In the genomic region with DNA sequence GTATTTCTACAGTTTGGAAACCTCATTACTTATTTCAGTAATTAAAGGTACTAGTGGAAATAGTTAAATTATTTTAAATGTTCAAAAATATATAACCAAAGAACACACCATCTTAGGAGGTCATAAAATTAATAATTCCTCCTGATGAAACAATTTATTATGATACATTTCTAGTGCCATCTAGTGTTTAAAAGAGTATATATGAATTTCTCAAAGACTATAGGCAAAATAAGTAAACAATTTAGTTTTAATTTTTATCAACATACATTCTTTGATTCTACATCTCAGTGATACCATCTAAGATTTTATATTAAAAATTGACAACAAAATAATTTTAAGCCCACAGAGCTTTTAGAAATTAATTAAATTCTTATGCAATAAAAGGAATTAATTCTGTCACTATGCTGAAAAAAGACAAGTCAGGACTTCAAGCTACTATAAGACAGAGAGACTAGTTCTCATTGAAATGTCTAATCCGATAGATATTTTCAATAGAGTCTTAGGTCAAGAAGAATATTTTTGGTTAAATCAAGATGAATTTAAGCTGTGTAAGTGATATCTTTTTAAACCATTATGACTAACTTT, we compare ENCODE assay signal across 11 cellular contexts.
DNase-seq lines count a peak whose midpoint lies in the region; ATAC-seq and TF ChIP-seq lines count a peak whose summit lies in the region.
"Had no signal": no experiment of that assay in that cellular context is flagged by ENCODE, and none has a peak within 500 bp of the region (broad histone marks: within the 10 kb centered on the region; RNA-seq: fewer than 3 reads in every experiment).

No MANE protein-coding gene starts in this region.

- no peaks in the 10 kb centered on the region for H3K27me3 Mint-ChIP-seq in brain
- H3K27me3 Mint-ChIP-seq: activated naive CD4-positive, alpha-beta T cell treated with anti-CD3 and anti-CD28 coated beads, Interleukin-2, amount 10 ng/mL, durations not matched to agents 7 days and 5 days; B cell had no signal

- no peaks in the 10 kb centered on the region for H3K9me3 Mint-ChIP-seq in brain
- no peaks in the 10 kb centered on the region for H3K9me3 Mint-ChIP-seq in activated naive CD4-positive, alpha-beta T cell treated with anti-CD3 and anti-CD28 coated beads, Interleukin-2, amount 50 U/mL, for 72 hours
- H3K9me3 Mint-ChIP-seq: activated naive CD4-positive, alpha-beta T cell treated with anti-CD3 and anti-CD28 coated beads, Interleukin-2, amount 10 ng/mL, durations not matched to agents 7 days and 5 days; T-helper 2 cell treated with Interferon-gamma antibody and Interleukin-4, amounts not matched to agents 5 μg/mL and 100 μg/mL, for 36 hours had no signal

- H3K27ac Mint-ChIP-seq in brain, result no peak overlapping the region
- no peak overlapping the region for H3K27ac Mint-ChIP-seq in activated naive CD4-positive, alpha-beta T cell treated with anti-CD3 and anti-CD28 coated beads, Interleukin-2, amount 50 U/mL, for 72 hours
- H3K27ac Mint-ChIP-seq: activated naive CD4-positive, alpha-beta T cell treated with anti-CD3 and anti-CD28 coated beads, Interleukin-2, amount 10 ng/mL, durations not matched to agents 7 days and 5 days; B cell; T-helper 2 cell treated with Interferon-gamma antibody and Interleukin-4, amounts not matched to agents 5 μg/mL and 100 μg/mL, for 36 hours had no signal

- no peaks in the 10 kb centered on the region for H3K27me3 ChIP-seq in SJCRH30

- H3K27ac ChIP-seq in SJCRH30, result no peak overlapping the region

- no peaks in the 10 kb centered on the region for H3K4me1 ChIP-seq in SJCRH30

- no peak overlapping the region for H3K4me3 ChIP-seq in SJCRH30

- H3K36me3 ChIP-seq in SJCRH30, result no peaks in the 10 kb centered on the region

- DNase-seq in NCI-H510A treated with DMSO at 0.1 percent for 48 hours (lab: John Stamatoyannopoulos, UW) (peak; percentile 28), NCI-H510A (lab: John Stamatoyannopoulos, UW) (no peak), NCI-H146 (lab: John Stamatoyannopoulos, UW) (peak; percentile 24), pons (ENCODE audit: low spot score) (peak; percentile 29), SJCRH30 (no peak)
- no peak for DNase-seq in activated CD4-positive, alpha-beta T cell treated with anti-CD3 and anti-CD28 coated beads, Interleukin-2, amount 50 U/mL, for 4 hours
- DNase-seq in activated naive CD4-positive, alpha-beta T cell treated with anti-CD3 and anti-CD28 coated beads, Interleukin-2, amount 50 U/mL, for 72 hours (ENCODE audit: low spot score in 2 of 2), result no peak
- DNase-seq: activated naive CD4-positive, alpha-beta T cell treated with anti-CD3 and anti-CD28 coated beads, Interleukin-2, amount 10 ng/mL, durations not matched to agents 7 days and 5 days had no signal

- H3K4me3 Mint-ChIP-seq in brain, result no peak overlapping the region
- H3K4me3 Mint-ChIP-seq: activated naive CD4-positive, alpha-beta T cell treated with anti-CD3 and anti-CD28 coated beads, Interleukin-2, amount 10 ng/mL, durations not matched to agents 7 days and 5 days; B cell; T-helper 2 cell treated with Interferon-gamma antibody and Interleukin-4, amounts not matched to agents 5 μg/mL and 100 μg/mL, for 36 hours had no signal

- TF ChIP-seq CTCF in brain (conservative IDR thresholded peaks at IDR 0.05), result peak; percentile 65 to 77

- ATAC-seq in activated naive CD4-positive, alpha-beta T cell treated with anti-CD3 and anti-CD28 coated beads, Interleukin-2, amount 50 U/mL, for 72 hours, result no peak

- H3K36me3 Mint-ChIP-seq in brain, result no peaks in the 10 kb centered on the region
- H3K36me3 Mint-ChIP-seq in activated naive CD4-positive, alpha-beta T cell treated with anti-CD3 and anti-CD28 coated beads, Interleukin-2, amount 50 U/mL, for 72 hours, result no peaks in the 10 kb centered on the region
- H3K36me3 Mint-ChIP-seq: activated naive CD4-positive, alpha-beta T cell treated with anti-CD3 and anti-CD28 coated beads, Interleukin-2, amount 10 ng/mL, durations not matched to agents 7 days and 5 days had no signal

- no peaks in the 10 kb centered on the region for H3K4me1 Mint-ChIP-seq in brain
- H3K4me1 Mint-ChIP-seq: activated naive CD4-positive, alpha-beta T cell treated with anti-CD3 and anti-CD28 coated beads, Interleukin-2, amount 10 ng/mL, durations not matched to agents 7 days and 5 days; B cell had no signal

- no peaks in the 10 kb centered on the region for H3K9me3 ChIP-seq in SJCRH30 (replicated peaks)

Comparison
In these comparisons a context has a peak if more than half of its experiments do, and no peak if none do; other contexts are left out.
1. DNase-seq: peak in NCI-H510A treated with DMSO at 0.1 percent for 48 hours (single experiment), NCI-H146 (single experiment) and pons (single experiment); none in NCI-H510A (single experiment), SJCRH30 (0 of 2), activated CD4-positive, alpha-beta T cell treated with anti-CD3 and anti-CD28 coated beads, Interleukin-2, amount 50 U/mL, for 4 hours (0 of 2) and activated naive CD4-positive, alpha-beta T cell treated with anti-CD3 and anti-CD28 coated beads, Interleukin-2, amount 50 U/mL, for 72 hours (0 of 2).